19 cellular contexts compared by ENCODE assay signal in genomic region chr2:71456617-71457016, GRCh38. TPM values are rescaled to one million over a fixed set of nuclear protein-coding genes. Genes with fewer than 3 reads are reported as not detected.
DNase-seq lines count a peak whose midpoint lies in the region; ATAC-seq and TF ChIP-seq lines count a peak whose summit lies in the region.
"Had no signal": no experiment of that assay in that cellular context is flagged by ENCODE, and none has a peak within 500 bp of the region (broad histone marks: within the 10 kb centered on the region; RNA-seq: fewer than 3 reads in every experiment).

No MANE protein-coding gene starts in this region.

- H3K9me3 Mint-ChIP-seq in endodermal cell = no peaks in the 10 kb centered on the region
- H3K9me3 Mint-ChIP-seq: activated CD4-positive, alpha-beta memory T cell treated with anti-CD3 and anti-CD28 coated beads, Interleukin-2, amount 10 ng/mL, durations not matched to agents 7 days and 5 days; CD4-positive, alpha-beta T cell; immature natural killer cell; mesothelial cell of epicardium had no signal

- H3K4me3 Mint-ChIP-seq in endodermal cell = no peak overlapping the region
- H3K4me3 Mint-ChIP-seq: activated CD4-positive, alpha-beta memory T cell treated with anti-CD3 and anti-CD28 coated beads, Interleukin-2, amount 10 ng/mL, durations not matched to agents 7 days and 5 days; CD4-positive, alpha-beta T cell; mesothelial cell of epicardium had no signal

- H4K20me1 ChIP-seq in SK-N-SH (ENCODE audit: insufficient read depth) = no peaks in the 10 kb centered on the region

- H3K9ac ChIP-seq in SK-N-SH = no peak overlapping the region
- no peak overlapping the region for H3K9ac ChIP-seq in endodermal cell (ENCODE audit: extremely low read depth, low read length, poor library complexity, severe bottlenecking)

- no peak for TF ChIP-seq RAD21 in SK-N-SH (IDR thresholded peaks at IDR 0.05; ENCODE audit: low read length)

- 0 out of 2 replicates have a peak overlapping the region, but pooled peaks have one; percentile 29 for H2AFZ ChIP-seq in SK-N-SH (ENCODE audit: low read depth)

- H3K36me3 Mint-ChIP-seq in endodermal cell (ENCODE audit: low read depth) = no peaks in the 10 kb centered on the region
- H3K36me3 Mint-ChIP-seq: immature natural killer cell, mesothelial cell of epicardium had no signal

- no peak overlapping the region for H3K27ac ChIP-seq in SK-N-SH (ENCODE audit: low read depth in 2 of 2, low read length in 1 of 2)
- no peak overlapping the region for H3K27ac ChIP-seq in endodermal cell (ENCODE audit: low read depth, low read length)
- H3K27ac ChIP-seq in muscle layer of duodenum (ENCODE audit: low read length) = peak overlapping the region; percentile 27
- H3K27ac ChIP-seq in thoracic aorta = peak overlapping the region; percentile 32 to 66
- H3K27ac ChIP-seq: 22Rv1, SJSA1, thyroid gland had no signal

- WGBS in SK-N-SH (ENCODE audit: low lambda C conversion rate) = no CpG with 5 or more reads among the region's 1 CpG
- 95% methylated on average over 1 of the region's 1 CpG; no CpG with 5 or more reads in 1 of the 2 experiments for WGBS in endodermal cell (ENCODE audit: insufficient coverage in 1 of 2, insufficient read length in 1 of 2), 2 experiments

- DNase-seq in SK-N-SH (no peak), endodermal cell (peak; percentile 53), thoracic aorta (ENCODE audit: low spot score) (no peak), NCI-H1436 treated with DMSO at 0.1 percent for 48 hours (lab: John Stamatoyannopoulos, UW) (no peak), OCI-M1 (lab: John Stamatoyannopoulos, UW) (no peak)
- DNase-seq: activated CD4-positive, alpha-beta memory T cell treated with anti-CD3 and anti-CD28 coated beads, Interleukin-2, amount 10 ng/mL, durations not matched to agents 7 days and 5 days; CD4-positive, alpha-beta T cell; DND-41; immature natural killer cell; NCI-H1092 treated with DMSO at 0.1 percent for 48 hours; stimulated activated CD4-positive, alpha-beta T cell treated with anti-CD3 and anti-CD28 coated beads, Interleukin-1b, Interleukin-23, amount 100 ng/mL, for 48 hours; stimulated activated CD8-positive, alpha-beta memory T cell treated with anti-CD3 and anti-CD28 coated beads, Interleukin-4, amount 100 ng/mL, for 48 hours; thyroid gland had no signal

- H3K27ac Mint-ChIP-seq in endodermal cell = no peak overlapping the region
- H3K27ac Mint-ChIP-seq: activated CD4-positive, alpha-beta memory T cell treated with anti-CD3 and anti-CD28 coated beads, Interleukin-2, amount 10 ng/mL, durations not matched to agents 7 days and 5 days; CD4-positive, alpha-beta T cell; immature natural killer cell; mesothelial cell of epicardium had no signal

- H3K36me3 ChIP-seq in SK-N-SH (replicated peaks in 1 of 2; ENCODE audit: control insufficient read depth in 1 of 2, insufficient read depth in 2 of 2, low read length in 1 of 2) (no peaks in the 10 kb centered on the region), endodermal cell (ENCODE audit: control insufficient read depth, insufficient read depth, low read length) (no peaks in the 10 kb centered on the region), muscle layer of duodenum (ENCODE audit: control insufficient read depth in 1 of 2, insufficient read depth in 2 of 2, low read length in 2 of 2) (no peaks in the 10 kb centered on the region), thoracic aorta (no peaks in the 10 kb centered on the region)
- H3K36me3 ChIP-seq: SJSA1, thyroid gland had no signal

- CTCF ChIA-PET in SK-N-SH (lab: Yijun Ruan, JAX) = interaction anchor here (1.3 to 2.3 kb wide), 3 partner anchors 47 to 125 kb away, joined by 3 to 9 read pairs (median 5); partner anchors contain the start of gene ZNF638

- H3K79me2 ChIP-seq in SK-N-SH (ENCODE audit: insufficient read depth) = no peaks in the 10 kb centered on the region

- H3K27me3 ChIP-seq in SK-N-SH (ENCODE audit: insufficient read depth) = 0 out of 2 replicates have a peak, but pooled peaks cover 5% of the 10 kb centered on the region
- H3K27me3 ChIP-seq in endodermal cell (ENCODE audit: control insufficient read depth, insufficient read depth, low read length, poor library complexity, severe bottlenecking) = peaks cover 19% of the 10 kb centered on the region
- H3K27me3 ChIP-seq in muscle layer of duodenum (ENCODE audit: low read depth, low read length) = no peaks in the 10 kb centered on the region
- no peaks in the 10 kb centered on the region for H3K27me3 ChIP-seq in thoracic aorta (replicated peaks; ENCODE audit: insufficient read depth)
- H3K27me3 ChIP-seq: SJSA1, thyroid gland had no signal

- H3K4me3 ChIP-seq in SK-N-SH (ENCODE audit: low read depth in 2 of 2, low read length in 1 of 2) (no peak overlapping the region), endodermal cell (ENCODE audit: low read length) (no peak overlapping the region), muscle layer of duodenum (ENCODE audit: low read depth in 1 of 2, low read length in 2 of 2) (no peak overlapping the region), thoracic aorta (no peak overlapping the region)
- H3K4me3 ChIP-seq: SJSA1, thyroid gland had no signal

- H3K9me2 ChIP-seq in SK-N-SH = no peaks in the 10 kb centered on the region

- H3F3A ChIP-seq in SK-N-SH (replicated peaks; ENCODE audit: insufficient read depth) = no peaks in the 10 kb centered on the region

- ATAC-seq in SK-N-SH treated with all-trans-retinoic acid at 6 μM for 48 hours = no peak
- no peak for ATAC-seq in thoracic aorta (ENCODE audit: insufficient number of reproducible peaks, low FRiP score, low read depth)
- no peak for ATAC-seq in HG02798 (IDR thresholded peaks at IDR 0.05; ENCODE audit: poor library complexity, unreplicated experiment)

- H3K4me1 Mint-ChIP-seq in endodermal cell = peaks cover 31% of the 10 kb centered on the region

- POLR2A ChIA-PET in SK-N-SH (lab: Yijun Ruan, JAX) = no interaction called here

- no peak for TF ChIP-seq CTCF in SK-N-SH (IDR thresholded peaks at IDR 0.05)
- no peak for TF ChIP-seq CTCF in endodermal cell (conservative IDR thresholded peaks at IDR 0.05)
- TF ChIP-seq CTCF in thoracic aorta (IDR thresholded peaks at IDR 0.05) = no peak

- H3K4me2 ChIP-seq in SK-N-SH = no peak overlapping the region

- H3K9me3 ChIP-seq in SK-N-SH = no peaks in the 10 kb centered on the region
- H3K9me3 ChIP-seq in endodermal cell (ENCODE audit: control insufficient read depth, low read length) = no peaks in the 10 kb centered on the region
- no peaks in the 10 kb centered on the region for H3K9me3 ChIP-seq in muscle layer of duodenum (ENCODE audit: control insufficient read depth in 1 of 2, low read length in 2 of 2)
- H3K9me3 ChIP-seq in thoracic aorta = no peaks in the 10 kb centered on the region
- H3K9me3 ChIP-seq: SJSA1, thyroid gland had no signal

- no peak for TF ChIP-seq EP300 in SK-N-SH (IDR thresholded peaks at IDR 0.05; ENCODE audit: borderline replicate concordance in 1 of 2, low read depth in 1 of 2, low read length in 1 of 2)

- peaks cover 0 to 40% of the 10 kb centered on the region in 2 experiments; a peak in 1 of 4 replicates for H3K4me1 ChIP-seq in SK-N-SH (ENCODE audit: control insufficient read depth in 1 of 2, insufficient read depth in 2 of 2, low read depth in 1 of 2, low read length in 1 of 2)
- H3K4me1 ChIP-seq in endodermal cell (ENCODE audit: control insufficient read depth, insufficient read depth, low read length) = peaks cover 3% of the 10 kb centered on the region
- peaks cover 15 to 64% of the 10 kb centered on the region in 2 donors for H3K4me1 ChIP-seq in muscle layer of duodenum (ENCODE audit: control insufficient read depth in 1 of 2, insufficient read depth in 2 of 2, low read length in 2 of 2)
- H3K4me1 ChIP-seq in thoracic aorta (ENCODE audit: control insufficient read depth in 1 of 2, low read depth in 2 of 2) = peaks cover 22 to 72% of the 10 kb centered on the region in 2 donors

- peaks cover 51% of the 10 kb centered on the region for H3K27me3 Mint-ChIP-seq in endodermal cell (ENCODE audit: insufficient read depth)

TF ChIP-seq in SK-N-SH, 30 proteins besides CTCF, POLR2A, EP300 and RAD21 (continues in another document):
- TF ChIP-seq PBX3 (IDR thresholded peaks at IDR 0.05) (no peak), TCF12 (IDR thresholded peaks at IDR 0.05) (no peak), TEAD4 (IDR thresholded peaks at IDR 0.05; ENCODE audit: borderline replicate concordance, insufficient read depth) (no peak), SIN3A (IDR thresholded peaks at IDR 0.05; ENCODE audit: borderline replicate concordance, low read depth, low read length) (no peak)

TF ChIP-seq in SK-N-SH treated with all-trans-retinoic acid at 6 μM for 48 hours, 23 proteins besides CTCF, POLR2A, EP300 and RAD21:
- TF ChIP-seq ISL1 (CRISPR knock-in tag; IDR thresholded peaks at IDR 0.05) (no peak), SNAI2 (CRISPR knock-in tag; IDR thresholded peaks at IDR 0.05) (no peak), ZC3H10 (CRISPR knock-in tag; IDR thresholded peaks at IDR 0.05) (no peak), TOX (CRISPR knock-in tag; IDR thresholded peaks at IDR 0.05; ENCODE audit: borderline replicate concordance) (no peak), ZNF70 (CRISPR knock-in tag; IDR thresholded peaks at IDR 0.05) (no peak), RARB (CRISPR knock-in tag; IDR thresholded peaks at IDR 0.05) (no peak), ZNF8 (CRISPR knock-in tag; IDR thresholded peaks at IDR 0.05) (no peak), PPARA (CRISPR knock-in tag; IDR thresholded peaks at IDR 0.05; ENCODE audit: borderline replicate concordance) (no peak)
TF ChIP-seq in SK-N-SH treated with all-trans-retinoic acid at 6 μM for 48 hours: peak in this region for 0.

RNA-seq across cellular contexts. Expression of gene DYSF, which starts 3.3 kb away (rescaled TPM):
- polyA plus RNA-seq in SK-N-SH (2012; rRNA removed) = 0.10 and 0.18 TPM in 2 replicates
- polyA plus RNA-seq in SK-N-SH (2012; cell fraction: cytosol; rRNA removed) = 0.05 and 0.16 TPM in 2 replicates
- polyA plus RNA-seq in SK-N-SH (2012; cell fraction: nucleus; rRNA removed) = 0.67 and 0.73 TPM in 2 replicates
- 1 to 10 TPM; 1.4 to 3.1 TPM for total RNA-seq in endodermal cell
- 1.5 TPM for polyA plus RNA-seq in endodermal cell (2013, experiment 1 of 2)
- 1.2 TPM for polyA plus RNA-seq in endodermal cell (2013, experiment 2 of 2)
- total RNA-seq in thoracic aorta = 10 to 100 TPM; 13.0 to 15.2 TPM
- total RNA-seq: activated CD4-positive, alpha-beta memory T cell treated with anti-CD3 and anti-CD28 coated beads, Interleukin-2, amount 10 ng/mL, durations not matched to agents 7 days and 5 days had no signal

Comparison
In these comparisons a context has a peak if more than half of its experiments do, and no peak if none do; other contexts are left out.
1. H3K27ac ChIP-seq: peak in muscle layer of duodenum (single experiment) and thoracic aorta (2 of 2); none in SK-N-SH (0 of 2) and endodermal cell (single experiment).